ENCODE assay signal across 13 cellular contexts in the genomic region with DNA sequence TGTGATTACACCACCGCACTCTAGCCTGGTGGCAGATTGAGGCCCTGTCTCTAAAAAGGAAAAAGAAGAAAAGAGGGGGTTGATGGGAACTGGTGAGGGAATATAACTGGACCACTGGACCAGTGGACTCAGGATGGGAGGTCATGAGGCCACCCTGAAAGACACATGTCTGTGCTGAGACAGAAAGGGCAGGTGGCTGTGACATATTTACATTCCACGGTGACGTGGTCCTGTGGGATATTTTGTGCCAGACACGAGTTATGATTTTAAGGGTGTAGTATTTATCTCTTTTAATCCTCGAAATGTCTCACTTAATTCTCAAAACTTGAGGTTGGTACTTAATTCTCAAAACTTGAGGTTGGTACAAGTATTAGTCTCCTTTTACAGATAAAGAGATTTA. TPM values are rescaled to one million over a fixed set of nuclear protein-coding genes. Genes with fewer than 3 reads are reported as not detected.
DNase-seq lines count a peak whose midpoint lies in the region; ATAC-seq and TF ChIP-seq lines count a peak whose summit lies in the region.
"Had no signal": no experiment of that assay in that cellular context is flagged by ENCODE, and none has a peak within 500 bp of the region (broad histone marks: within the 10 kb centered on the region; RNA-seq: fewer than 3 reads in every experiment).

No MANE protein-coding gene starts in this region.

- H3K4me1 ChIP-seq in ACC112 (ENCODE audit: control insufficient read depth, insufficient read depth, low read length, unreplicated experiment): peaks cover 21% of the 10 kb centered on the region
- peaks cover 11% of the 10 kb centered on the region; the same call in 1 of the 2 replicates for H3K4me1 ChIP-seq in GM23338 (ENCODE audit: insufficient read depth)
- peaks cover 0 to 35% of the 10 kb centered on the region in 2 donors for H3K4me1 ChIP-seq in right atrium auricular region
- H3K4me1 ChIP-seq: BE2C had no signal

- H3K27ac ChIP-seq in ACC112 (ENCODE audit: low read depth, low read length): no peak overlapping the region
- no peak overlapping the region for H3K27ac ChIP-seq in GM23338 (ENCODE audit: low read depth)
- no peak overlapping the region for H3K27ac ChIP-seq in right atrium auricular region

- no peaks in the 10 kb centered on the region for H3F3A ChIP-seq in GM23338 (replicated peaks; ENCODE audit: low read depth)

- no peaks in the 10 kb centered on the region for H3K9me3 ChIP-seq in right atrium auricular region
- H3K9me3 ChIP-seq: BE2C had no signal

- H3K4me3 ChIP-seq in ACC112 (ENCODE audit: low read depth, low read length): peak overlapping the region; percentile 75; the same call in 1 of the 2 replicates
- H3K4me3 ChIP-seq in GM23338: peak overlapping the region; percentile 69; the same call in 1 of the 2 replicates
- no peak overlapping the region for H3K4me3 ChIP-seq in right atrium auricular region

- peak overlapping the region; percentile 56 for H3K4me3 Mint-ChIP-seq in GM23338
- peak overlapping the region; percentile 36 for H3K4me3 Mint-ChIP-seq in WTC11
- peak overlapping the region; percentile 11 for H3K4me3 Mint-ChIP-seq in neural crest cell

- ATAC-seq in GM23338 (no peak), WTC11 (no peak)
- ATAC-seq: HCT116 had no signal

- CTCF ChIA-PET in WTC11 (lab: Charles Lee): interaction anchor here (0.7 kb wide), 1 partner anchor 276 kb away, joined by 3 read pairs; no protein-coding TSS in a partner anchor

- H2AFZ ChIP-seq in ACC112 (ENCODE audit: low read length, unreplicated experiment) (no peak overlapping the region), GM23338 (no peak overlapping the region)

- H3K36me3 Mint-ChIP-seq in GM23338 (ENCODE audit: low read depth) (no peaks in the 10 kb centered on the region), WTC11 (no peaks in the 10 kb centered on the region), neural crest cell (ENCODE audit: low read depth) (no peaks in the 10 kb centered on the region)
- H3K36me3 Mint-ChIP-seq: CD4-positive, alpha-beta memory T cell had no signal

- H3K4me1 Mint-ChIP-seq in GM23338 (peaks cover 4% of the 10 kb centered on the region; the same call in 2 of the 3 replicates), WTC11 (peaks cover 10% of the 10 kb centered on the region; the same call in 1 of the 2 replicates), neural crest cell (peaks cover 4% of the 10 kb centered on the region)

- no peak for TF ChIP-seq CTCF in GM23338 (conservative IDR thresholded peaks at IDR 0.05; ENCODE audit: low read depth in 2 of 2)
- no peak for TF ChIP-seq CTCF in WTC11 (IDR thresholded peaks at IDR 0.05)
- TF ChIP-seq CTCF in neural crest cell (conservative IDR thresholded peaks at IDR 0.05): no peak
- TF ChIP-seq CTCF in right atrium auricular region (IDR thresholded peaks at IDR 0.05): no peak
- no peak for TF ChIP-seq CTCF in GM13977 (IDR thresholded peaks at IDR 0.05; ENCODE audit: extremely low read depth, insufficient read depth, missing control alignments)

- no peaks in the 10 kb centered on the region for H4K20me1 ChIP-seq in GM23338 (replicated peaks; ENCODE audit: insufficient read depth)

- no peaks in the 10 kb centered on the region; the same call in 2 of the 3 replicates for H3K9me3 Mint-ChIP-seq in GM23338
- no peaks in the 10 kb centered on the region for H3K9me3 Mint-ChIP-seq in WTC11
- H3K9me3 Mint-ChIP-seq in neural crest cell: no peaks in the 10 kb centered on the region
- H3K9me3 Mint-ChIP-seq: CD4-positive, alpha-beta memory T cell had no signal

- H3K4me2 ChIP-seq in GM23338: no peak overlapping the region

- H3K27me3 Mint-ChIP-seq in GM23338 (ENCODE audit: insufficient read depth, low read depth, poor library complexity) (peaks cover 51% of the 10 kb centered on the region), WTC11 (ENCODE audit: low read depth) (peaks cover 68% of the 10 kb centered on the region), neural crest cell (ENCODE audit: low read depth) (peaks cover 87% of the 10 kb centered on the region)

- H3K27ac Mint-ChIP-seq in GM23338 (no peak overlapping the region), WTC11 (no peak overlapping the region), neural crest cell (ENCODE audit: unreplicated experiment) (no peak overlapping the region)

- POLR2A ChIA-PET in WTC11 (lab: Charles Lee): no interaction called here

- no peaks in the 10 kb centered on the region for H3K36me3 ChIP-seq in ACC112 (ENCODE audit: insufficient read depth, low read length)
- H3K36me3 ChIP-seq in GM23338 (ENCODE audit: insufficient read depth): no peaks in the 10 kb centered on the region
- no peaks in the 10 kb centered on the region for H3K36me3 ChIP-seq in right atrium auricular region
- H3K36me3 ChIP-seq: BE2C had no signal

- no peaks in the 10 kb centered on the region for H3K9me2 ChIP-seq in GM23338 (ENCODE audit: insufficient read depth)

- H3K79me2 ChIP-seq in ACC112 (ENCODE audit: control insufficient read depth, insufficient read depth, low read length, unreplicated experiment): no peaks in the 10 kb centered on the region
- no peaks in the 10 kb centered on the region for H3K79me2 ChIP-seq in GM23338 (replicated peaks; ENCODE audit: insufficient read depth)

- DNase-seq in GM23338 (ENCODE audit: low spot score): no peak
- DNase-seq in WTC11 (ENCODE audit: low spot score): no peak
- no peak for DNase-seq in neural crest cell (ENCODE audit: low read depth, low spot score)
- no peak for DNase-seq in right atrium auricular region (ENCODE audit: low spot score)
- no peak for DNase-seq in GM13977 (ENCODE audit: low spot score)
- no peak for DNase-seq in NCI-H748 treated with DMSO at 0.1 percent for 48 hours (lab: John Stamatoyannopoulos, UW)
- DNase-seq: CD4-positive, alpha-beta memory T cell; DMS79; IMR-90 had no signal

- in situ Hi-C loops in GM13977 (cut with MboI; ENCODE audit: low pct_unique_long_range_greater_than_20kb, low sequenced_read_pairs, unreplicated experiment): no loop called here

- peaks cover 7% of the 10 kb centered on the region for H3K27me3 ChIP-seq in ACC112 (ENCODE audit: insufficient read depth, low read length)
- peaks cover 76% of the 10 kb centered on the region for H3K27me3 ChIP-seq in GM23338 (ENCODE audit: insufficient read depth)
- no peaks in the 10 kb centered on the region for H3K27me3 ChIP-seq in right atrium auricular region
- H3K27me3 ChIP-seq: BE2C had no signal

TF ChIP-seq in GM23338, 12 proteins besides CTCF, POLR2A, EP300 and RAD21 (continues in another document):
- TF ChIP-seq NANOG (IDR thresholded peaks at IDR 0.05; ENCODE audit: borderline replicate concordance) (no peak), CREB1 (CRISPR knock-in tag; IDR thresholded peaks at IDR 0.05; ENCODE audit: low read depth) (no peak), EZH2phosphoT487 (IDR thresholded peaks at IDR 0.05; ENCODE audit: unreplicated experiment) (no peak), STAT1 (IDR thresholded peaks at IDR 0.05; ENCODE audit: unreplicated experiment) (no peak), ZNF331 (CRISPR knock-in tag; IDR thresholded peaks at IDR 0.05; ENCODE audit: low read depth) (no peak), POLR2AphosphoS5 (IDR thresholded peaks at IDR 0.05; ENCODE audit: low read depth) (no peak), EZH2 (IDR thresholded peaks at IDR 0.05; ENCODE audit: low read depth, unreplicated experiment) (no peak)

TF ChIP-seq in WTC11, 78 proteins besides CTCF, POLR2A, EP300 and RAD21 (continues in another document):
- TF ChIP-seq, protein P1, sequence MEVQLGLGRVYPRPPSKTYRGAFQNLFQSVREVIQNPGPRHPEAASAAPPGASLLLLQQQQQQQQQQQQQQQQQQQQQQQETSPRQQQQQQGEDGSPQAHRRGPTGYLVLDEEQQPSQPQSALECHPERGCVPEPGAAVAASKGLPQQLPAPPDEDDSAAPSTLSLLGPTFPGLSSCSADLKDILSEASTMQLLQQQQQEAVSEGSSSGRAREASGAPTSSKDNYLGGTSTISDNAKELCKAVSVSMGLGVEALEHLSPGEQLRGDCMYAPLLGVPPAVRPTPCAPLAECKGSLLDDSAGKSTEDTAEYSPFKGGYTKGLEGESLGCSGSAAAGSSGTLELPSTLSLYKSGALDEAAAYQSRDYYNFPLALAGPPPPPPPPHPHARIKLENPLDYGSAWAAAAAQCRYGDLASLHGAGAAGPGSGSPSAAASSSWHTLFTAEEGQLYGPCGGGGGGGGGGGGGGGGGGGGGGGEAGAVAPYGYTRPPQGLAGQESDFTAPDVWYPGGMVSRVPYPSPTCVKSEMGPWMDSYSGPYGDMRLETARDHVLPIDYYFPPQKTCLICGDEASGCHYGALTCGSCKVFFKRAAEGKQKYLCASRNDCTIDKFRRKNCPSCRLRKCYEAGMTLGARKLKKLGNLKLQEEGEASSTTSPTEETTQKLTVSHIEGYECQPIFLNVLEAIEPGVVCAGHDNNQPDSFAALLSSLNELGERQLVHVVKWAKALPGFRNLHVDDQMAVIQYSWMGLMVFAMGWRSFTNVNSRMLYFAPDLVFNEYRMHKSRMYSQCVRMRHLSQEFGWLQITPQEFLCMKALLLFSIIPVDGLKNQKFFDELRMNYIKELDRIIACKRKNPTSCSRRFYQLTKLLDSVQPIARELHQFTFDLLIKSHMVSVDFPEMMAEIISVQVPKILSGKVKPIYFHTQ (CRISPR knock-in tag; IDR thresholded peaks at IDR 0.05): no peak
- TF ChIP-seq SMAD3 (CRISPR knock-in tag; IDR thresholded peaks at IDR 0.05; ENCODE audit: borderline replicate concordance): no peak
- TF ChIP-seq, protein P2, sequence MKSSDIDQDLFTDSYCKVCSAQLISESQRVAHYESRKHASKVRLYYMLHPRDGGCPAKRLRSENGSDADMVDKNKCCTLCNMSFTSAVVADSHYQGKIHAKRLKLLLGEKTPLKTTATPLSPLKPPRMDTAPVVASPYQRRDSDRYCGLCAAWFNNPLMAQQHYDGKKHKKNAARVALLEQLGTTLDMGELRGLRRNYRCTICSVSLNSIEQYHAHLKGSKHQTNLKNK (CRISPR knock-in tag; IDR thresholded peaks at IDR 0.05): no peak

RNA-seq across cellular contexts. Expression of a gene that starts 32.9 kb away (rescaled TPM):
- total RNA-seq in GM23338 (2014; rRNA removed; shearing (Covaris generic)): 0.19 and 1.7 TPM in 2 replicates
- polyA plus RNA-seq in GM23338 (2016; fragmentation: Nextera tagmentation; extraction: Ambion mirVana): 0.45 TPM in 1 of 2 replicates, not detected in the other
- 0.42 to 0.50 TPM in 2 of 3 replicates, not detected in the other for total RNA-seq in WTC11 (2021)
- 0.19 TPM in 1 of 2 replicates, not detected in the other for total RNA-seq in neural crest cell
- under 1 TPM in 1 of 2 donors, not detected in 1; 0.31 TPM for total RNA-seq in right atrium auricular region
- total RNA-seq: CD4-positive, alpha-beta memory T cell; IMR-90 had no signal
- polyA plus RNA-seq: AG04450; CD4-positive, alpha-beta memory T cell; IMR-90 had no signal

Comparison
In these comparisons a context has a peak if more than half of its experiments do, and no peak if none do; other contexts are left out.
1. H3K4me3 ChIP-seq: peak in ACC112 (single experiment) and GM23338 (single experiment); none in right atrium auricular region (0 of 2).
2. Peak in every context shown above with its lines, with median percentiles within 50 percentile points of each other: H3K4me3 Mint-ChIP-seq.